Comparison of ENCODE assay signal across 11 cellular contexts in the genomic region with DNA sequence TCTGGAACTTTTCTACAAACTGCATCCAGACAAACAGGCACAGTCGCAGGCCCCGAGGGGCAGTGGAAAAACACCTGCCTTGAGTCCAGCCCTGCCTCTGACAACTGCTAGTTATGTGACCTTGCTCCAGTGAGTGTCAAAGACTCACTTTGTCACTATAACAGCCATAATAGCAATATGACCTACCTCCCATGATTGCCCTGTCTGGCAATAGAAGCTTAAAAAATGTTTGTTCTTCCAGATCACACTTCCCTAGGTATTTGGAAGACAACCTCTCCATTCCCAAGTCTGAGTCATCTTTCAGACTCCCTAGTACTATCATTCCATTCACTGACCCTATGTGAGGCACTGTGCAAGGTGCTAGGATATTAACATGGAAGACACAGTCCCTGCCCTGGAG.
DNase-seq lines count a peak whose midpoint lies in the region; ATAC-seq and TF ChIP-seq lines count a peak whose summit lies in the region.
"Had no signal": no experiment of that assay in that cellular context is flagged by ENCODE, and none has a peak within 500 bp of the region (broad histone marks: within the 10 kb centered on the region; RNA-seq: fewer than 3 reads in every experiment).

No MANE protein-coding gene starts in this region.

- in situ Hi-C loops in KBM-7 (cut with MboI; ENCODE audit: low pct_unique_long_range_greater_than_20kb, low sequenced_read_pairs), result no loop called here

- H3K36me3 ChIP-seq in RWPE2 (ENCODE audit: low read depth), result peaks cover 10% of the 10 kb centered on the region

- H3K4me3 ChIP-seq in RWPE2 (ENCODE audit: severe bottlenecking), result no peak overlapping the region

- intact Hi-C loops in Right ventricle myocardium superior (cut with DNase I), result no loop called here

- peaks cover 4% of the 10 kb centered on the region for H3K4me1 ChIP-seq in RWPE2 (ENCODE audit: insufficient read depth, poor library complexity, severe bottlenecking)

- H3K27me3 ChIP-seq in RWPE2 (ENCODE audit: insufficient read depth, poor library complexity, severe bottlenecking), result no peaks in the 10 kb centered on the region

- H3K9me3 ChIP-seq in RWPE2 (ENCODE audit: severe bottlenecking), result no peaks in the 10 kb centered on the region

- TF ChIP-seq CTCF in RWPE2 (IDR thresholded peaks at IDR 0.05; ENCODE audit: poor library complexity, severe bottlenecking) (no peak), omental fat pad (IDR thresholded peaks at IDR 0.05) (no peak)

- DNase-seq in RWPE2 (ENCODE audit: low spot score) (no peak), Right ventricle myocardium superior (no peak), omental fat pad (ENCODE audit: low spot score) (no peak), 8988T (no peak), DMS79 (lab: John Stamatoyannopoulos, UW) (no peak), foreskin melanocyte (no peak), KBM-7 (no peak)
- DNase-seq: activated CD4-positive, CD25-positive, alpha-beta regulatory T cell treated with anti-CD3 and anti-CD28 coated beads, Interleukin-2, amount 50 U/mL, for 72 hours; NCI-H1694 treated with DMSO at 0.1 percent for 48 hours; stimulated activated CD4-positive, alpha-beta T cell treated with anti-CD3 and anti-CD28 coated beads, Interleukin-2, amount 100 ng/mL, for 24 hours; stimulated activated naive CD4-positive, alpha-beta T cell treated with Interleukin-2 at 50 U/mL for 16 hours had no signal

- ATAC-seq in RWPE2 (ENCODE audit: low read depth) (peak; percentile 70), Right ventricle myocardium superior (ENCODE audit: poor library complexity) (peak; percentile 48), omental fat pad (ENCODE audit: low FRiP score) (peak; percentile 32)

- H3K27ac ChIP-seq in RWPE2 (ENCODE audit: poor library complexity, severe bottlenecking), result peak overlapping the region; percentile 9
